ENCODE assay signal across 10 cellular contexts in genomic region chr17:56909742-56910508, GRCh38. TPM values are rescaled to one million over a fixed set of nuclear protein-coding genes. Genes with fewer than 3 reads are reported as not detected.
DNase-seq lines count a peak whose midpoint lies in the region; ATAC-seq, FAIRE-seq and TF ChIP-seq lines count a peak whose summit lies in the region.
"Had no signal": no experiment of that assay in that cellular context is flagged by ENCODE, and none has a peak within 500 bp of the region (broad histone marks: within the 10 kb centered on the region; RNA-seq: fewer than 3 reads in every experiment).

No MANE protein-coding gene starts in this region.

- H3K4me1 Mint-ChIP-seq in stimulated activated naive CD8-positive, alpha-beta T cell treated with anti-CD3 and anti-CD28 coated beads, Interleukin-15, Interleukin-2, amounts not matched to agents 100 ng/mL and 50 ng/mL, for 24 hours (ENCODE audit: low read depth) = peaks cover 57% of the 10 kb centered on the region

- peaks cover 24% of the 10 kb centered on the region for H3K4me1 ChIP-seq in GM12878 (ENCODE audit: control insufficient read depth, insufficient read depth, low read length)
- H3K4me1 ChIP-seq in mononuclear cell (ENCODE audit: insufficient read depth, low read length) = peaks cover 75% of the 10 kb centered on the region
- no peaks in the 10 kb centered on the region for H3K4me1 ChIP-seq in aorta (ENCODE audit: control insufficient read depth in 1 of 2, insufficient read depth in 2 of 2, low read length in 2 of 2)

- no peak for FAIRE-seq in GM12878 (lab: Jason Lieb, UNC)

- WGBS in GM12878 (ENCODE audit: insufficient coverage, insufficient replicate concordance, low lambda C conversion rate, missing lambda C conversion rate) = 30% methylated on average over 6 of the region's 6 CpGs
- 73 to 74% methylated on average over 6 of the region's 6 CpGs for WGBS in aorta, 2 donors

- peaks cover 6 to 22% of the 10 kb centered on the region in 2 experiments for H3K36me3 ChIP-seq in GM12878 (ENCODE audit: control insufficient read depth in 2 of 2, insufficient read depth in 2 of 2, low read length in 1 of 2)
- H3K36me3 ChIP-seq in aorta (ENCODE audit: control insufficient read depth in 1 of 2, insufficient read depth in 2 of 2, low read length in 1 of 2) = peaks cover 0 to 3% of the 10 kb centered on the region in 2 donors

- no peak for DNase-seq in stimulated activated naive CD8-positive, alpha-beta T cell treated with anti-CD3 and anti-CD28 coated beads, Interleukin-15, Interleukin-2, amounts not matched to agents 100 U/mL and 50 U/mL, for 24 hours
- DNase-seq in GM12878 (ENCODE audit: low read depth, low spot score) (no peak), aorta (no peak), GM03348 (ENCODE audit: low spot score) (no peak)
- DNase-seq: COR-L47, NCI-H146 had no signal

- in situ Hi-C loops in GM12878 (cut with MboI) = no loop called here

- H3K27me3 ChIP-seq in GM12878 (replicated peaks in 1 of 2; ENCODE audit: control insufficient read depth in 2 of 2, insufficient read depth in 2 of 2, low read length in 1 of 2) (no peaks in the 10 kb centered on the region), mononuclear cell (ENCODE audit: insufficient read depth, low read length) (no peaks in the 10 kb centered on the region), aorta (ENCODE audit: control insufficient read depth in 1 of 2, insufficient read depth in 2 of 2, low read length in 1 of 2) (no peaks in the 10 kb centered on the region)

- no peaks in the 10 kb centered on the region for H3K27me3 Mint-ChIP-seq in stimulated activated naive CD8-positive, alpha-beta T cell treated with anti-CD3 and anti-CD28 coated beads, Interleukin-15, Interleukin-2, amounts not matched to agents 100 ng/mL and 50 ng/mL, for 24 hours

- ATAC-seq in stimulated activated naive CD8-positive, alpha-beta T cell treated with anti-CD3 and anti-CD28 coated beads, Interleukin-15, Interleukin-2, amounts not matched to agents 100 U/mL and 50 U/mL, for 24 hours = no peak
- ATAC-seq in GM12878 (peak; percentile 1), aorta (ENCODE audit: low FRiP score) (peak; percentile 28), GM18909 (IDR thresholded peaks at IDR 0.05; ENCODE audit: poor library complexity, unreplicated experiment) (no peak), HG03095 (IDR thresholded peaks at IDR 0.05; ENCODE audit: unreplicated experiment) (no peak)

- H3K27ac ChIP-seq in GM12878 (ENCODE audit: control insufficient read depth, insufficient read depth) (peak overlapping the region; percentile 21; the same call in 1 of the 2 replicates), aorta (ENCODE audit: low read depth in 1 of 2, low read length in 2 of 2) (no peak overlapping the region)

- no peak overlapping the region for H2AFZ ChIP-seq in GM12878 (ENCODE audit: control insufficient read depth, low read depth, low read length)

- TF ChIP-seq RAD21 in GM12878 (IDR thresholded peaks at IDR 0.05; ENCODE audit: insufficient read depth, low read depth, low read length) = no peak

- RAD21 ChIA-PET in GM12878 (lab: Charles Lee; ENCODE audit: unreplicated experiment) = interaction anchor here (1.1 to 1.3 kb wide), 3 partner anchors 72 to 101 kb away, joined by 3 to 4 read pairs (median 3); no protein-coding TSS in a partner anchor

- POLR2A ChIA-PET in GM12878 (lab: Charles Lee) = interaction anchor here (0.5 to 1.7 kb wide), 6 partner anchors 11 to 1097 kb away, joined by 3 to 6 read pairs (median 4); no protein-coding TSS in a partner anchor

- TF ChIP-seq EP300 in GM12878 (IDR thresholded peaks at IDR 0.05; ENCODE audit: borderline replicate concordance in 1 of 2, control insufficient read depth in 1 of 2, low read depth in 2 of 2, low read length in 2 of 2) = no peak

- no peak for TF ChIP-seq POLR2A in GM12878 (IDR thresholded peaks at IDR 0.05; ENCODE audit: low read depth, low read length)

- H3K9me3 ChIP-seq in GM12878 (replicated peaks; ENCODE audit: control insufficient read depth, insufficient read depth, low read length) = no peaks in the 10 kb centered on the region
- no peaks in the 10 kb centered on the region for H3K9me3 ChIP-seq in mononuclear cell (ENCODE audit: low read depth, low read length)
- no peaks in the 10 kb centered on the region for H3K9me3 ChIP-seq in aorta (ENCODE audit: control insufficient read depth, low read length)

- no peaks in the 10 kb centered on the region for H3K9me3 Mint-ChIP-seq in stimulated activated naive CD8-positive, alpha-beta T cell treated with anti-CD3 and anti-CD28 coated beads, Interleukin-15, Interleukin-2, amounts not matched to agents 100 ng/mL and 50 ng/mL, for 24 hours

- peak overlapping the region; percentile 57 for H3K27ac Mint-ChIP-seq in stimulated activated naive CD8-positive, alpha-beta T cell treated with anti-CD3 and anti-CD28 coated beads, Interleukin-15, Interleukin-2, amounts not matched to agents 100 ng/mL and 50 ng/mL, for 24 hours

- H3K9ac ChIP-seq in GM12878 (ENCODE audit: control insufficient read depth, insufficient read depth, low read length) = peak overlapping the region; percentile 49; the same call in 1 of the 2 replicates

- H4K20me1 ChIP-seq in GM12878 (ENCODE audit: control insufficient read depth, insufficient read depth) = peaks cover 22% of the 10 kb centered on the region

- CTCF ChIA-PET in GM12878 (lab: Yijun Ruan, JAX) = interaction anchor here (0.5 to 1.8 kb wide), 5 partner anchors 19 to 678 kb away, joined by 3 to 5 read pairs (median 3); no protein-coding TSS in a partner anchor

- SMC1A ChIA-PET in GM12878 (lab: Charles Lee; ENCODE audit: uncharacterized antibody, unreplicated experiment) = interaction anchor here (0.7 to 3.4 kb wide), 6 partner anchors 11 to 96 kb away, joined by 3 to 15 read pairs (median 3); no protein-coding TSS in a partner anchor

- TF ChIP-seq CTCF in GM12878 (IDR thresholded peaks at IDR 0.05 in 2 of 3, conservative IDR thresholded peaks at IDR 0.05 in 1 of 3; ENCODE audit: control insufficient read depth in 2 of 3, extremely low read depth in 1 of 3, insufficient read depth in 1 of 3, low read depth in 3 of 3, low read length in 3 of 3) = no peak

- H3K4me3 ChIP-seq in GM12878 (peak overlapping the region; percentile 79), mononuclear cell (ENCODE audit: low read length) (peak overlapping the region; percentile 11), aorta (ENCODE audit: low read length in 2 of 2) (no peak overlapping the region)

- peaks cover 93% of the 10 kb centered on the region for H3K79me2 ChIP-seq in GM12878 (ENCODE audit: control insufficient read depth, insufficient read depth, low read length)

- peaks cover 59% of the 10 kb centered on the region for H3K36me3 Mint-ChIP-seq in stimulated activated naive CD8-positive, alpha-beta T cell treated with anti-CD3 and anti-CD28 coated beads, Interleukin-15, Interleukin-2, amounts not matched to agents 100 ng/mL and 50 ng/mL, for 24 hours (ENCODE audit: low read depth)

- H3K4me2 ChIP-seq in GM12878 (ENCODE audit: control insufficient read depth, insufficient read depth) = peak overlapping the region; percentile 83

- peak overlapping the region; percentile 95 for H3K4me3 Mint-ChIP-seq in stimulated activated naive CD8-positive, alpha-beta T cell treated with anti-CD3 and anti-CD28 coated beads, Interleukin-15, Interleukin-2, amounts not matched to agents 100 ng/mL and 50 ng/mL, for 24 hours

- intact Hi-C loops in GM12878 (cut with micrococcal nuclease; ENCODE audit: unreplicated experiment) = loop anchor here (2.0 kb wide), 1 partner anchor 77 kb away; the partner anchor contains the start of gene C17orf67
- intact Hi-C loops in aorta (cut with DNase I) = loop anchor here (5.0 kb wide), 2 partner anchors 52 to 78 kb away; partner anchors contain the start of genes C17orf67 (in 2 of the 2), DGKE (in 2 of the 2) and COIL (in 1 of the 2)

- BruUV-seq in GM12878 (replicated peaks; lab: Mats Ljungman, UMichigan) = no TSS peak

RNA-seq across cellular contexts. Expression of gene TRIM25, which starts 3.9 kb away (rescaled TPM):
- total RNA-seq in GM12878 (2013; cell fraction: nucleolus; rRNA removed) = 362 and 384 TPM in 2 replicates
- total RNA-seq in GM12878 (2014; rRNA removed) (47.3 and 57.2 TPM in 2 replicates), GM12878 (2014; rRNA removed; fragmentation: Illumina TruSeq; extraction: Trizol) (45.1 and 45.5 TPM in 2 replicates), GM12878 (2021) (93.6 and 96.1 TPM in 2 replicates), mononuclear cell (33.4 TPM), aorta (10 to 100 TPM; 38.0 to 85.3 TPM)
- 42.0 TPM for polyA plus RNA-seq in GM12878 (2011; ENCODE audit: low read depth)
- polyA plus RNA-seq in GM12878 (2011; rRNA removed) (123 and 138 TPM in 2 replicates), GM12878 (2014; fragmentation: Illumina TruSeq; extraction: Trizol) (93.2 and 95.5 TPM in 2 replicates), GM12878 (2014; fragmentation: Nextera tagmentation; extraction: Ambion mirVana) (10 to 100 TPM; 10.5 to 15.9 TPM), GM12878 (2014; rRNA removed) (58.6 and 59.7 TPM in 2 replicates), GM12878 (2016; fragmentation: Nextera tagmentation; extraction: Ambion mirVana) (10 to 100 TPM; 32.7 to 40.7 TPM), aorta (10 to 100 TPM in 1 of 2 donors, 1 to 10 TPM in 1; 7.4 to 12.9 TPM)
- polyA plus RNA-seq in GM12878 (2011; cell fraction: cytosol; rRNA removed) = 72.4 and 86.7 TPM in 2 replicates
- 276 and 335 TPM in 2 replicates for polyA plus RNA-seq in GM12878 (2011; cell fraction: nucleus; rRNA removed)
- 61.2 and 68.8 TPM in 2 replicates for polyA plus RNA-seq in GM12878 (2012)
- polyA minus RNA-seq in GM12878 (2011; rRNA and poly(A)+ RNA removed) = 75.3 and 98.7 TPM in 2 replicates
- 54.1 and 75.7 TPM in 2 replicates for polyA minus RNA-seq in GM12878 (2011; cell fraction: cytosol; rRNA and poly(A)+ RNA removed)
- polyA minus RNA-seq in GM12878 (2011; cell fraction: nucleus; rRNA and poly(A)+ RNA removed) = 91.8 and 128 TPM in 2 replicates

RNA-seq across cellular contexts. Expression of gene COIL, which starts 50.9 kb away (rescaled TPM):
- 13.1 and 13.6 TPM in 2 replicates for total RNA-seq in GM12878 (2013; cell fraction: nucleolus; rRNA removed)
- total RNA-seq in GM12878 (2014; rRNA removed) = 13.7 and 15.3 TPM in 2 replicates
- total RNA-seq in GM12878 (2014; rRNA removed; fragmentation: Illumina TruSeq; extraction: Trizol) = 23.4 and 24.3 TPM in 2 replicates
- 17.9 and 18.4 TPM in 2 replicates for total RNA-seq in GM12878 (2021)
- polyA plus RNA-seq in GM12878 (2011; ENCODE audit: low read depth) = 9.1 TPM
- polyA plus RNA-seq in GM12878 (2011; rRNA removed) = 15.1 and 21.2 TPM in 2 replicates
- polyA plus RNA-seq in GM12878 (2011; cell fraction: cytosol; rRNA removed) = 5.2 and 5.4 TPM in 2 replicates
- 5.8 and 8.0 TPM in 2 replicates for polyA plus RNA-seq in GM12878 (2011; cell fraction: nucleus; rRNA removed)
- polyA plus RNA-seq in GM12878 (2012) = 12.4 and 13.2 TPM in 2 replicates
- polyA plus RNA-seq in GM12878 (2014; fragmentation: Illumina TruSeq; extraction: Trizol) = 22.8 and 28.2 TPM in 2 replicates
- polyA plus RNA-seq in GM12878 (2014; fragmentation: Nextera tagmentation; extraction: Ambion mirVana) = 10 to 100 TPM; 14.2 to 16.8 TPM
- polyA plus RNA-seq in GM12878 (2014; rRNA removed) = 12.6 and 15.1 TPM in 2 replicates
- polyA plus RNA-seq in GM12878 (2016; fragmentation: Nextera tagmentation; extraction: Ambion mirVana) = 10 to 100 TPM; 18.0 to 19.0 TPM
- 6.3 and 8.3 TPM in 2 replicates for polyA minus RNA-seq in GM12878 (2011; rRNA and poly(A)+ RNA removed)
- polyA minus RNA-seq in GM12878 (2011; cell fraction: cytosol; rRNA and poly(A)+ RNA removed) = 3.2 and 3.5 TPM in 2 replicates
- polyA minus RNA-seq in GM12878 (2011; cell fraction: nucleus; rRNA and poly(A)+ RNA removed) = 2.2 and 2.5 TPM in 2 replicates
- total RNA-seq in mononuclear cell = 26.6 TPM
- 10 to 100 TPM; 10.8 to 12.0 TPM for total RNA-seq in aorta
- polyA plus RNA-seq in aorta = 1 to 10 TPM; 7.4 to 9.0 TPM

Comparison
In these comparisons a context has a peak if more than half of its experiments do, and no peak if none do; other contexts are left out.
1. ATAC-seq: peak in GM12878 (single experiment) and aorta (single experiment); none in stimulated activated naive CD8-positive, alpha-beta T cell treated with anti-CD3 and anti-CD28 coated beads, Interleukin-15, Interleukin-2, amounts not matched to agents 100 U/mL and 50 U/mL, for 24 hours (single experiment), GM18909 (single experiment) and HG03095 (single experiment).
2. H3K4me3 ChIP-seq: peak in GM12878 (single experiment) and mononuclear cell (single experiment); none in aorta (0 of 2).